2 cellular contexts compared by ENCODE assay signal in genomic region chr9:98464156-98464690, GRCh38.
DNase-seq lines count a peak whose midpoint lies in the region; TF ChIP-seq lines count a peak whose summit lies in the region.
"Not testable (repeated sequence)": the region's sequence is repeated elsewhere in the genome, so short reads cannot be mapped to it uniquely, and the experiment has no call there.

No MANE protein-coding gene starts in this region.

- DNase-seq in coronary artery (ENCODE audit: low spot score) (peak; percentile 52), islet precursor cell (peak; percentile 29)

- not testable (repeated sequence) for H3K4me3 ChIP-seq in coronary artery

- not testable (repeated sequence) for TF ChIP-seq CTCF in coronary artery (IDR thresholded peaks at IDR 0.05)

- not testable (repeated sequence) for H3K27ac ChIP-seq in coronary artery
